17 cellular contexts compared by ENCODE assay signal in the genomic region with DNA sequence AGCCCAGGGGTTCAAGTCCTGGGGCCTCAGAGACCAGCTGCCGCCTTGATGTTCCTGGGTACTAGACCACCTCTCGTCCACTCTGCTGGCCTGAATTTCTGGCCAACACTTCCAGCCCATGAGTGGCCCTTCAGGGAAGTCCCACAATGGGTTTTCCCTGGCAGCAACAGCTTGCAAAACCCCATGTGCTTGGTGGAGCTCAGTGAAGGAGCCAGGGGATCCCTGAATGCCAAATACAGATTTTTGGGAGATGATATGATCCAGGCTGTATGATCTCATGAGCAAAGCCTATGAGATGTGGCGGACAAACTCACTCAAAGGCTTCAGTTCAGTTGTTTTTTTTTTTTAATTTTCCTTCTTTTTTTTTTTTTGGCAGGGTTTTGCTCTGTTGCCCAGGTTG. TPM values are rescaled to one million over a fixed set of nuclear protein-coding genes. Genes with fewer than 3 reads are reported as not detected.
DNase-seq lines count a peak whose midpoint lies in the region; ATAC-seq and TF ChIP-seq lines count a peak whose summit lies in the region.
"Had no signal": no experiment of that assay in that cellular context is flagged by ENCODE, and none has a peak within 500 bp of the region (broad histone marks: within the 10 kb centered on the region; RNA-seq: fewer than 3 reads in every experiment).

No MANE protein-coding gene starts in this region.

- H3K27ac ChIP-seq in HEK293 (ENCODE audit: extremely low read depth, low read depth, low read length), result no peak overlapping the region
- H3K27ac ChIP-seq in mesendoderm (ENCODE audit: low read depth, low read length), result no peak overlapping the region

- no peaks in the 10 kb centered on the region for H3K27me3 ChIP-seq in mesendoderm (ENCODE audit: insufficient read depth, low read length, poor library complexity)

- H3K4me1 ChIP-seq in HEK293 (ENCODE audit: control insufficient read depth, insufficient read depth, low read length) (peaks cover 10% of the 10 kb centered on the region), mesendoderm (ENCODE audit: control insufficient read depth, low read depth, low read length) (no peaks in the 10 kb centered on the region)
- H3K4me1 ChIP-seq: HAP-1 had no signal

- H2BK120ac ChIP-seq in mesendoderm (ENCODE audit: low read depth, low read length), result no peak overlapping the region

- intact Hi-C loops in dendritic cell treated with granulocyte-macrophage colony-stimulating factor and Interleukin-4, amounts not matched to agents 40 ng/mL and 50 ng/mL, for 4 days (cut with micrococcal nuclease), result no loop called here

- no peak overlapping the region for H2BK15ac ChIP-seq in mesendoderm (replicated peaks; ENCODE audit: low read depth)

- no peak overlapping the region for H4K5ac ChIP-seq in mesendoderm (ENCODE audit: low read length)

- no peak for DNase-seq in activated naive CD4-positive, alpha-beta T cell (lab: John Stamatoyannopoulos, UW)
- DNase-seq in mesendoderm, result no peak
- no peak for DNase-seq in NCI-H2107 treated with DMSO at 0.1 percent for 48 hours (lab: John Stamatoyannopoulos, UW; ENCODE audit: unreplicated experiment)
- DNase-seq: CD4-positive, alpha-beta T cell; KBM-7; NCI-H1048; NCI-H146; NCI-H2081; NCI-H510A treated with DMSO at 0.1 percent for 48 hours; NCI-H82 had no signal

- H3K4ac ChIP-seq in mesendoderm (ENCODE audit: low read depth, low read length), result no peak overlapping the region

- H3K27me3 Mint-ChIP-seq in activated naive CD4-positive, alpha-beta T cell treated with anti-CD3 and anti-CD28 coated beads, Interleukin-2, amount 50 U/mL, for 24 hours, result no peaks in the 10 kb centered on the region
- H3K27me3 Mint-ChIP-seq in dendritic cell treated with granulocyte-macrophage colony-stimulating factor and Interleukin-4, amounts not matched to agents 40 ng/mL and 50 ng/mL, for 4 days, result peaks cover 37% of the 10 kb centered on the region
- no peaks in the 10 kb centered on the region for H3K27me3 Mint-ChIP-seq in stimulated activated memory B cell treated with anti-CD40 and anti-IgM and Interleukin-4, amounts not matched to agents 10 μg/mL and 1 μg/mL and 100 μg/mL, for 72 hours
- H3K27me3 Mint-ChIP-seq: CD4-positive, alpha-beta T cell had no signal

- H3K36me3 ChIP-seq in HEK293 (ENCODE audit: control insufficient read depth in 2 of 2, insufficient read depth in 1 of 2, low read length in 2 of 2), result no peaks in the 10 kb centered on the region
- H3K36me3 ChIP-seq in mesendoderm (ENCODE audit: control insufficient read depth, insufficient read depth, low read length), result no peaks in the 10 kb centered on the region
- H3K36me3 ChIP-seq: HAP-1 had no signal

- no peak for ATAC-seq in stimulated activated memory B cell treated with anti-CD40 and anti-IgM and Interleukin-4, amounts not matched to agents 10 μg/mL and 1 μg/mL and 100 μg/mL, for 72 hours
- no peak for ATAC-seq in GM21737 (IDR thresholded peaks at IDR 0.05; ENCODE audit: unreplicated experiment)
- ATAC-seq: Panc1 had no signal

- H3K4me1 Mint-ChIP-seq in activated naive CD4-positive, alpha-beta T cell treated with anti-CD3 and anti-CD28 coated beads, Interleukin-2, amount 50 U/mL, for 24 hours, result no peaks in the 10 kb centered on the region
- peaks cover 64% of the 10 kb centered on the region for H3K4me1 Mint-ChIP-seq in dendritic cell treated with granulocyte-macrophage colony-stimulating factor and Interleukin-4, amounts not matched to agents 40 ng/mL and 50 ng/mL, for 4 days (ENCODE audit: low read depth)
- peaks cover 45% of the 10 kb centered on the region for H3K4me1 Mint-ChIP-seq in stimulated activated memory B cell treated with anti-CD40 and anti-IgM and Interleukin-4, amounts not matched to agents 10 μg/mL and 1 μg/mL and 100 μg/mL, for 72 hours

- H3K27ac Mint-ChIP-seq in activated naive CD4-positive, alpha-beta T cell treated with anti-CD3 and anti-CD28 coated beads, Interleukin-2, amount 50 U/mL, for 24 hours, result peak overlapping the region; percentile 52
- peak overlapping the region; percentile 72 for H3K27ac Mint-ChIP-seq in dendritic cell treated with granulocyte-macrophage colony-stimulating factor and Interleukin-4, amounts not matched to agents 40 ng/mL and 50 ng/mL, for 4 days
- peak overlapping the region; percentile 82 for H3K27ac Mint-ChIP-seq in stimulated activated memory B cell treated with anti-CD40 and anti-IgM and Interleukin-4, amounts not matched to agents 10 μg/mL and 1 μg/mL and 100 μg/mL, for 72 hours

- no peak overlapping the region for H3K4me2 ChIP-seq in mesendoderm (ENCODE audit: low read length)

- H3K9me3 ChIP-seq in HEK293 (ENCODE audit: control insufficient read depth, insufficient read depth, low read depth, low read length), result no peaks in the 10 kb centered on the region
- H3K9me3 ChIP-seq: HAP-1 had no signal

- H3K9me3 Mint-ChIP-seq in activated naive CD4-positive, alpha-beta T cell treated with anti-CD3 and anti-CD28 coated beads, Interleukin-2, amount 50 U/mL, for 24 hours, result no peaks in the 10 kb centered on the region
- no peaks in the 10 kb centered on the region for H3K9me3 Mint-ChIP-seq in dendritic cell treated with granulocyte-macrophage colony-stimulating factor and Interleukin-4, amounts not matched to agents 40 ng/mL and 50 ng/mL, for 4 days
- H3K9me3 Mint-ChIP-seq in stimulated activated memory B cell treated with anti-CD40 and anti-IgM and Interleukin-4, amounts not matched to agents 10 μg/mL and 1 μg/mL and 100 μg/mL, for 72 hours, result no peaks in the 10 kb centered on the region
- H3K9me3 Mint-ChIP-seq: CD4-positive, alpha-beta T cell had no signal

- no peak overlapping the region for H2BK5ac ChIP-seq in mesendoderm (ENCODE audit: low read length)

- no peak overlapping the region for H4K8ac ChIP-seq in mesendoderm (ENCODE audit: low read depth, low read length)

- no peaks in the 10 kb centered on the region for H3K79me2 ChIP-seq in mesendoderm (ENCODE audit: control insufficient read depth, insufficient read depth, low read length)

- H3K4me3 Mint-ChIP-seq in activated naive CD4-positive, alpha-beta T cell treated with anti-CD3 and anti-CD28 coated beads, Interleukin-2, amount 50 U/mL, for 24 hours, result no peak overlapping the region
- H3K4me3 Mint-ChIP-seq in dendritic cell treated with granulocyte-macrophage colony-stimulating factor and Interleukin-4, amounts not matched to agents 40 ng/mL and 50 ng/mL, for 4 days, result no peak overlapping the region
- H3K4me3 Mint-ChIP-seq in stimulated activated memory B cell treated with anti-CD40 and anti-IgM and Interleukin-4, amounts not matched to agents 10 μg/mL and 1 μg/mL and 100 μg/mL, for 72 hours, result no peak overlapping the region
- H3K4me3 Mint-ChIP-seq: CD4-positive, alpha-beta T cell had no signal

- no peak for TF ChIP-seq CTCF in HEK293 (tag by site-specific recombination; IDR thresholded peaks at IDR 0.05)

- H2AK5ac ChIP-seq in mesendoderm (ENCODE audit: low read length), result no peak overlapping the region

- POLR2A ChIA-PET in HEK293 (lab: Yijun Ruan, JAX), result no interaction called here

- WGBS in mesendoderm (ENCODE audit: extremely low coverage, insufficient coverage, low lambda C conversion rate), result no CpG with 5 or more reads among the region's 3 CpGs

- no peaks in the 10 kb centered on the region for H3K79me1 ChIP-seq in mesendoderm (ENCODE audit: low read length)

- CTCF ChIA-PET in HEK293 (lab: Yijun Ruan, JAX), result interaction anchor here (0.6 to 2.4 kb wide), 7 partner anchors 7 to 312 kb away, joined by 3 to 31 read pairs (median 4); no protein-coding TSS in a partner anchor

- no peak overlapping the region for H3K56ac ChIP-seq in mesendoderm (ENCODE audit: low read length)

- H3K18ac ChIP-seq in mesendoderm (ENCODE audit: low read length), result no peak overlapping the region

- H3K4me3 ChIP-seq in HEK293 (ENCODE audit: low read depth, low read length), result no peak overlapping the region
- no peak overlapping the region for H3K4me3 ChIP-seq in mesendoderm (ENCODE audit: low read length)
- H3K4me3 ChIP-seq: HAP-1 had no signal

- no peak overlapping the region for H3K23ac ChIP-seq in mesendoderm (ENCODE audit: low read length)

- H3K9ac ChIP-seq in mesendoderm (ENCODE audit: low read length), result no peak overlapping the region

- H3K36me3 Mint-ChIP-seq in activated naive CD4-positive, alpha-beta T cell treated with anti-CD3 and anti-CD28 coated beads, Interleukin-2, amount 50 U/mL, for 24 hours, result no peaks in the 10 kb centered on the region
- H3K36me3 Mint-ChIP-seq in dendritic cell treated with granulocyte-macrophage colony-stimulating factor and Interleukin-4, amounts not matched to agents 40 ng/mL and 50 ng/mL, for 4 days (ENCODE audit: low read depth), result peaks cover 72% of the 10 kb centered on the region
- H3K36me3 Mint-ChIP-seq in stimulated activated memory B cell treated with anti-CD40 and anti-IgM and Interleukin-4, amounts not matched to agents 10 μg/mL and 1 μg/mL and 100 μg/mL, for 72 hours, result peaks cover 21% of the 10 kb centered on the region

TF ChIP-seq in HEK293, 187 proteins besides CTCF, POLR2A, EP300 and RAD21 (continues in another document):
- TF ChIP-seq PRDM10 (tag by site-specific recombination; IDR thresholded peaks at IDR 0.05), result peak; percentile 80

RNA-seq across cellular contexts. Expression of gene RASSF5, which starts 9.6 kb away (rescaled TPM):
- polyA plus RNA-seq in mesendoderm (2013, experiment 1 of 2), result 1.4 TPM
- polyA plus RNA-seq in mesendoderm (2013, experiment 2 of 2), result 1.8 TPM

RNA-seq across cellular contexts. Expression of gene IKBKE, which starts 27.5 kb away (rescaled TPM):
- polyA plus RNA-seq in mesendoderm (2013, experiment 1 of 2), result 3.7 TPM
- polyA plus RNA-seq in mesendoderm (2013, experiment 2 of 2), result 3.8 TPM
